Comparison of ENCODE assay signal across 1 cellular context in genomic region chr6:111462770-111463391, GRCh38.
A peak's percentile ranks its signal among the peaks of the same experiment; 100 is the strongest.
TF ChIP-seq lines count a peak whose summit lies in the region.

No MANE protein-coding gene starts in this region.

TF ChIP-seq in liver, 16 proteins besides CTCF, POLR2A, EP300 and RAD21 (continued from another document):
- peak; percentile 62 for TF ChIP-seq ZBTB33 (IDR thresholded peaks at IDR 0.05)
- TF ChIP-seq JUND (IDR thresholded peaks at IDR 0.05) = peak; percentile 95 to 99
- TF ChIP-seq FOXA1 (IDR thresholded peaks at IDR 0.05) = peak; percentile 70
- no peak for TF ChIP-seq HNF4G (IDR thresholded peaks at IDR 0.05)
- no peak for TF ChIP-seq GABPA (IDR thresholded peaks at IDR 0.05 in 1 of 2, conservative IDR thresholded peaks at IDR 0.05 in 1 of 2)
